Comparison of ENCODE assay signal across 34 cellular contexts in genomic region chr4:96146686-96147085, GRCh38.
"Had no signal": no experiment of that assay in that cellular context is flagged by ENCODE, and none has a peak within 500 bp of the region (broad histone marks: within the 10 kb centered on the region; RNA-seq: fewer than 3 reads in every experiment).

No MANE protein-coding gene starts in this region.

- H3K36me3 Mint-ChIP-seq: activated naive CD4-positive, alpha-beta T cell treated with anti-CD3 and anti-CD28 coated beads, Interleukin-2, amount 10 ng/mL, durations not matched to agents 7 days and 5 days; activated naive CD8-positive, alpha-beta T cell treated with anti-CD3 and anti-CD28 coated beads, Interleukin-2, amount 10 ng/mL, durations not matched to agents 7 days and 5 days; naive thymus-derived CD8-positive, alpha-beta T cell; stimulated activated memory B cell treated with anti-CD40 and anti-IgM and Interleukin-4, amounts not matched to agents 10 μg/mL and 1 μg/mL and 100 μg/mL, for 72 hours had no signal

- H3K4me1 Mint-ChIP-seq: activated naive CD4-positive, alpha-beta T cell treated with anti-CD3 and anti-CD28 coated beads, Interleukin-2, amount 10 ng/mL, durations not matched to agents 7 days and 5 days; activated naive CD8-positive, alpha-beta T cell treated with anti-CD3 and anti-CD28 coated beads, Interleukin-2, amount 10 ng/mL, durations not matched to agents 7 days and 5 days; neural crest cell; stimulated activated memory B cell treated with anti-CD40 and anti-IgM and Interleukin-4, amounts not matched to agents 10 μg/mL and 1 μg/mL and 100 μg/mL, for 72 hours had no signal

- H3K4me3 Mint-ChIP-seq: activated naive CD4-positive, alpha-beta T cell treated with anti-CD3 and anti-CD28 coated beads, Interleukin-2, amount 10 ng/mL, durations not matched to agents 7 days and 5 days; activated naive CD8-positive, alpha-beta T cell treated with anti-CD3 and anti-CD28 coated beads, Interleukin-2, amount 10 ng/mL, durations not matched to agents 7 days and 5 days; activated T-helper 1 cell treated with anti-CD3 and anti-CD28 coated beads, Interleukin-12 subunit alpha, Interleukin-12 subunit beta, Interleukin-2, Interleukin-4 antibody, amounts not matched to agents 30 ng/mL and 10 ng/mL and 1 ng/mL, durations not matched to agents 14 hours and 24 hours and 36 hours; naive thymus-derived CD8-positive, alpha-beta T cell; neural crest cell; stimulated activated memory B cell treated with anti-CD40 and anti-IgM and Interleukin-4, amounts not matched to agents 10 μg/mL and 1 μg/mL and 100 μg/mL, for 72 hours; T-helper 2 cell treated with Interferon-gamma antibody and Interleukin-4, amounts not matched to agents 5 μg/mL and 100 μg/mL, for 36 hours had no signal

- H3K9me3 ChIP-seq: ascending aorta, colonic mucosa, heart right ventricle, psoas muscle, sigmoid colon, stomach, thyroid gland, upper lobe of left lung, vagina had no signal

- H3K27ac ChIP-seq: ascending aorta, colonic mucosa, dorsolateral prefrontal cortex, heart right ventricle, parathyroid adenoma, psoas muscle, sigmoid colon, stomach, thyroid gland, upper lobe of left lung, vagina had no signal

- H3K27ac Mint-ChIP-seq: activated naive CD4-positive, alpha-beta T cell treated with anti-CD3 and anti-CD28 coated beads, Interleukin-2, amount 10 ng/mL, durations not matched to agents 7 days and 5 days; activated naive CD8-positive, alpha-beta T cell treated with anti-CD3 and anti-CD28 coated beads, Interleukin-2, amount 10 ng/mL, durations not matched to agents 7 days and 5 days; activated T-helper 1 cell treated with anti-CD3 and anti-CD28 coated beads, Interleukin-12 subunit alpha, Interleukin-12 subunit beta, Interleukin-2, Interleukin-4 antibody, amounts not matched to agents 30 ng/mL and 10 ng/mL and 1 ng/mL, durations not matched to agents 14 hours and 24 hours and 36 hours; naive thymus-derived CD8-positive, alpha-beta T cell; stimulated activated memory B cell treated with anti-CD40 and anti-IgM and Interleukin-4, amounts not matched to agents 10 μg/mL and 1 μg/mL and 100 μg/mL, for 72 hours; T-helper 2 cell treated with Interferon-gamma antibody and Interleukin-4, amounts not matched to agents 5 μg/mL and 100 μg/mL, for 36 hours had no signal

- H3K36me3 ChIP-seq: ascending aorta, colonic mucosa, heart right ventricle, sigmoid colon, stomach, thyroid gland, upper lobe of left lung, vagina had no signal

- H3K4me3 ChIP-seq: ascending aorta, colonic mucosa, dorsolateral prefrontal cortex, heart right ventricle, psoas muscle, sigmoid colon, smooth muscle cell, stomach, thyroid gland, upper lobe of left lung, vagina had no signal

- ATAC-seq: heart right ventricle; naive thymus-derived CD8-positive, alpha-beta T cell; psoas muscle; stimulated activated memory B cell treated with anti-CD40 and anti-IgM and Interleukin-4, amounts not matched to agents 10 μg/mL and 1 μg/mL and 100 μg/mL, for 72 hours had no signal

- H3K9me3 Mint-ChIP-seq: activated naive CD4-positive, alpha-beta T cell treated with anti-CD3 and anti-CD28 coated beads, Interleukin-2, amount 10 ng/mL, durations not matched to agents 7 days and 5 days; activated naive CD8-positive, alpha-beta T cell treated with anti-CD3 and anti-CD28 coated beads, Interleukin-2, amount 10 ng/mL, durations not matched to agents 7 days and 5 days; activated T-helper 1 cell treated with anti-CD3 and anti-CD28 coated beads, Interleukin-12 subunit alpha, Interleukin-12 subunit beta, Interleukin-2, Interleukin-4 antibody, amounts not matched to agents 30 ng/mL and 10 ng/mL and 1 ng/mL, durations not matched to agents 14 hours and 24 hours and 36 hours; neural crest cell; stimulated activated memory B cell treated with anti-CD40 and anti-IgM and Interleukin-4, amounts not matched to agents 10 μg/mL and 1 μg/mL and 100 μg/mL, for 72 hours; T-helper 2 cell treated with Interferon-gamma antibody and Interleukin-4, amounts not matched to agents 5 μg/mL and 100 μg/mL, for 36 hours had no signal

- DNase-seq: activated CD4-positive, alpha-beta T cell treated with anti-CD3 and anti-CD28 coated beads for 4 hours; activated CD4-positive, alpha-beta T cell treated with anti-CD3 and anti-CD28 coated beads, Interleukin-2, amount 50 U/mL, for 4 hours; activated CD4-positive, CD25-positive, alpha-beta regulatory T cell; activated CD8-positive, alpha-beta memory T cell treated with anti-CD3 and anti-CD28 coated beads, Interleukin-2, amount 50 U/mL, for 4 hours; activated effector memory CD4-positive, alpha-beta T cell treated with anti-CD3 and anti-CD28 coated beads, Interleukin-2, amount 50 U/mL, for 16 hours; activated naive CD4-positive, alpha-beta T cell treated with anti-CD3 and anti-CD28 coated beads, Interleukin-2, amount 10 ng/mL, durations not matched to agents 7 days and 5 days; activated naive CD8-positive, alpha-beta T cell treated with anti-CD3 and anti-CD28 coated beads, Interleukin-2, amount 10 ng/mL, durations not matched to agents 7 days and 5 days; activated T-cell treated with anti-CD3 and anti-CD28 coated beads, Interleukin-2, amount 50 U/mL, for 1 hour; colonic mucosa; dorsolateral prefrontal cortex; effector memory CD4-positive, alpha-beta T cell; foreskin fibroblast; heart right ventricle; mammary epithelial cell; midbrain; naive thymus-derived CD8-positive, alpha-beta T cell; occipital lobe; psoas muscle; sigmoid colon; stimulated activated CD4-positive, alpha-beta T cell treated with anti-CD3 and anti-CD28 coated beads, Interleukin-1b, Interleukin-23, amount 100 ng/mL, for 48 hours; stimulated activated CD4-positive, alpha-beta T cell treated with anti-CD3 and anti-CD28 coated beads, Interleukin-4, amount 100 ng/mL, for 4 hours; stimulated activated CD8-positive, alpha-beta memory T cell treated with anti-CD3 and anti-CD28 coated beads, Interleukin-4, amount 100 ng/mL, for 48 hours; stomach; T-helper 1 cell; thyroid gland; upper lobe of left lung had no signal

- H3K27me3 Mint-ChIP-seq: activated naive CD4-positive, alpha-beta T cell treated with anti-CD3 and anti-CD28 coated beads, Interleukin-2, amount 10 ng/mL, durations not matched to agents 7 days and 5 days; activated naive CD8-positive, alpha-beta T cell treated with anti-CD3 and anti-CD28 coated beads, Interleukin-2, amount 10 ng/mL, durations not matched to agents 7 days and 5 days; naive thymus-derived CD8-positive, alpha-beta T cell; stimulated activated memory B cell treated with anti-CD40 and anti-IgM and Interleukin-4, amounts not matched to agents 10 μg/mL and 1 μg/mL and 100 μg/mL, for 72 hours had no signal

- H3K27me3 ChIP-seq: ascending aorta, colonic mucosa, dorsolateral prefrontal cortex, heart right ventricle, sigmoid colon, stomach, thyroid gland, upper lobe of left lung, vagina had no signal

- H3K4me1 ChIP-seq: ascending aorta, colonic mucosa, heart right ventricle, parathyroid adenoma, psoas muscle, sigmoid colon, stomach, thyroid gland, upper lobe of left lung, vagina had no signal
